Comparison of ENCODE assay signal across 1 cellular context in genomic region chr16:47141773-47142468, GRCh38.
TF ChIP-seq lines count a peak whose summit lies in the region.

No MANE protein-coding gene starts in this region.

TF ChIP-seq in HepG2, 621 proteins besides CTCF, POLR2A, EP300 and RAD21 (continued from another document and continues in another):
- TF ChIP-seq HMGXB3 (CRISPR knock-in tag; IDR thresholded peaks at IDR 0.05; ENCODE audit: borderline replicate concordance) (peak; percentile 86; the same call in 1 of the 2 replicates), RCOR2 (CRISPR knock-in tag; IDR thresholded peaks at IDR 0.05) (no peak), TMF1 (CRISPR knock-in tag; IDR thresholded peaks at IDR 0.05; ENCODE audit: low read depth) (no peak), HOXA5 (CRISPR knock-in tag; IDR thresholded peaks at IDR 0.05) (no peak), ZNF383 (CRISPR knock-in tag; IDR thresholded peaks at IDR 0.05; ENCODE audit: borderline replicate concordance) (no peak), ZNF577 (CRISPR knock-in tag; IDR thresholded peaks at IDR 0.05; ENCODE audit: borderline replicate concordance, low read depth) (no peak), ZNF251 (CRISPR knock-in tag; IDR thresholded peaks at IDR 0.05) (no peak), MED8 (CRISPR knock-in tag; IDR thresholded peaks at IDR 0.05; ENCODE audit: insufficient replicate concordance) (no peak), ZBTB37 (CRISPR knock-in tag; IDR thresholded peaks at IDR 0.05) (no peak), ZNF513 (CRISPR knock-in tag; conservative IDR thresholded peaks at IDR 0.05) (no peak), HNF4G (IDR thresholded peaks at IDR 0.05; ENCODE audit: borderline replicate concordance, low read depth, low read length) (no peak), HNF4G (CRISPR knock-in tag; IDR thresholded peaks at IDR 0.05; ENCODE audit: borderline replicate concordance, low read depth) (no peak), TCF7 (IDR thresholded peaks at IDR 0.05; ENCODE audit: low read depth) (no peak), MAX (IDR thresholded peaks at IDR 0.05) (peak; percentile 16; the same call in 1 of the 2 replicates), CEBPG (CRISPR knock-in tag; IDR thresholded peaks at IDR 0.05) (peak; percentile 7; the same call in 1 of the 2 replicates), RFX1 (IDR thresholded peaks at IDR 0.05) (no peak), NFIB (CRISPR knock-in tag; IDR thresholded peaks at IDR 0.05; ENCODE audit: borderline replicate concordance) (no peak), HNRNPLL (IDR thresholded peaks at IDR 0.05; ENCODE audit: low read depth, low read length, poor library complexity, severe bottlenecking) (no peak), SCMH1 (CRISPR knock-in tag; IDR thresholded peaks at IDR 0.05; ENCODE audit: borderline replicate concordance) (no peak), NFE2L1 (CRISPR knock-in tag; IDR thresholded peaks at IDR 0.05; ENCODE audit: borderline replicate concordance) (no peak), HMG20B (CRISPR knock-in tag; conservative IDR thresholded peaks at IDR 0.05) (peak; percentile 72; the same call in 1 of the 2 replicates), KDM1A (CRISPR knock-in tag; IDR thresholded peaks at IDR 0.05) (0 out of 2 replicates have a peak, but pooled peaks have one; percentile 44), KLF6 (CRISPR knock-in tag; IDR thresholded peaks at IDR 0.05) (0 out of 2 replicates have a peak, but pooled peaks have one; percentile 34), TAF15 (IDR thresholded peaks at IDR 0.05; ENCODE audit: low read depth, low read length, poor library complexity, severe bottlenecking) (no peak), EED (CRISPR knock-in tag; IDR thresholded peaks at IDR 0.05) (no peak), ZNF792 (CRISPR knock-in tag; IDR thresholded peaks at IDR 0.05) (peak; percentile 57; the same call in 1 of the 2 replicates), ZSCAN29 (CRISPR knock-in tag; conservative IDR thresholded peaks at IDR 0.05) (no peak), ZNF34 (CRISPR knock-in tag; IDR thresholded peaks at IDR 0.05; ENCODE audit: borderline replicate concordance) (no peak), XBP1 (CRISPR knock-in tag; IDR thresholded peaks at IDR 0.05) (no peak; the same call in 1 of the 2 replicates), ZNF678 (CRISPR knock-in tag; IDR thresholded peaks at IDR 0.05) (no peak), ZBTB46 (CRISPR knock-in tag; IDR thresholded peaks at IDR 0.05; ENCODE audit: borderline replicate concordance) (no peak), SSRP1 (CRISPR knock-in tag; IDR thresholded peaks at IDR 0.05) (no peak), ZNF331 (CRISPR knock-in tag; IDR thresholded peaks at IDR 0.05) (peak; percentile 80), ZNF660 (CRISPR knock-in tag; IDR thresholded peaks at IDR 0.05; ENCODE audit: borderline replicate concordance, low read depth) (no peak), ZNF441 (CRISPR knock-in tag; IDR thresholded peaks at IDR 0.05; ENCODE audit: borderline replicate concordance) (0 out of 2 replicates have a peak, but pooled peaks have one; percentile 27), TFE3 (CRISPR knock-in tag; IDR thresholded peaks at IDR 0.05) (no peak), ZNF367 (CRISPR knock-in tag; IDR thresholded peaks at IDR 0.05; ENCODE audit: borderline replicate concordance) (no peak), ZNF557 (CRISPR knock-in tag; IDR thresholded peaks at IDR 0.05) (no peak), ZNF773 (CRISPR knock-in tag; IDR thresholded peaks at IDR 0.05; ENCODE audit: borderline replicate concordance) (no peak), KAT8 (CRISPR knock-in tag; IDR thresholded peaks at IDR 0.05) (no peak; the same call in 1 of the 2 replicates), AGO1 (IDR thresholded peaks at IDR 0.05; ENCODE audit: low read depth, low read length, poor library complexity, severe bottlenecking) (no peak)
- TF ChIP-seq, protein P1, sequence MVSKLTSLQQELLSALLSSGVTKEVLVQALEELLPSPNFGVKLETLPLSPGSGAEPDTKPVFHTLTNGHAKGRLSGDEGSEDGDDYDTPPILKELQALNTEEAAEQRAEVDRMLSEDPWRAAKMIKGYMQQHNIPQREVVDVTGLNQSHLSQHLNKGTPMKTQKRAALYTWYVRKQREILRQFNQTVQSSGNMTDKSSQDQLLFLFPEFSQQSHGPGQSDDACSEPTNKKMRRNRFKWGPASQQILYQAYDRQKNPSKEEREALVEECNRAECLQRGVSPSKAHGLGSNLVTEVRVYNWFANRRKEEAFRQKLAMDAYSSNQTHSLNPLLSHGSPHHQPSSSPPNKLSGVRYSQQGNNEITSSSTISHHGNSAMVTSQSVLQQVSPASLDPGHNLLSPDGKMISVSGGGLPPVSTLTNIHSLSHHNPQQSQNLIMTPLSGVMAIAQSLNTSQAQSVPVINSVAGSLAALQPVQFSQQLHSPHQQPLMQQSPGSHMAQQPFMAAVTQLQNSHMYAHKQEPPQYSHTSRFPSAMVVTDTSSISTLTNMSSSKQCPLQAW (CRISPR knock-in tag; IDR thresholded peaks at IDR 0.05) = peak; percentile 46; the same call in 1 of the 2 replicates
- TF ChIP-seq, protein P2, sequence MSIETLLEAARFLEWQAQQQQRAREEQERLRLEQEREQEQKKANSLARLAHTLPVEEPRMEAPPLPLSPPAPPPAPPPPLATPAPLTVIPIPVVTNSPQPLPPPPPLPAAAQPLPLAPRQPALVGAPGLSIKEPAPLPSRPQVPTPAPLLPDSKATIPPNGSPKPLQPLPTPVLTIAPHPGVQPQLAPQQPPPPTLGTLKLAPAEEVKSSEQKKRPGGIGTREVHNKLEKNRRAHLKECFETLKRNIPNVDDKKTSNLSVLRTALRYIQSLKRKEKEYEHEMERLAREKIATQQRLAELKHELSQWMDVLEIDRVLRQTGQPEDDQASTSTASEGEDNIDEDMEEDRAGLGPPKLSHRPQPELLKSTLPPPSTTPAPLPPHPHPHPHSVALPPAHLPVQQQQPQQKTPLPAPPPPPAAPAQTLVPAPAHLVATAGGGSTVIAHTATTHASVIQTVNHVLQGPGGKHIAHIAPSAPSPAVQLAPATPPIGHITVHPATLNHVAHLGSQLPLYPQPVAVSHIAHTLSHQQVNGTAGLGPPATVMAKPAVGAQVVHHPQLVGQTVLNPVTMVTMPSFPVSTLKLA (IDR thresholded peaks at IDR 0.05) = no peak
- TF ChIP-seq, protein P3, sequence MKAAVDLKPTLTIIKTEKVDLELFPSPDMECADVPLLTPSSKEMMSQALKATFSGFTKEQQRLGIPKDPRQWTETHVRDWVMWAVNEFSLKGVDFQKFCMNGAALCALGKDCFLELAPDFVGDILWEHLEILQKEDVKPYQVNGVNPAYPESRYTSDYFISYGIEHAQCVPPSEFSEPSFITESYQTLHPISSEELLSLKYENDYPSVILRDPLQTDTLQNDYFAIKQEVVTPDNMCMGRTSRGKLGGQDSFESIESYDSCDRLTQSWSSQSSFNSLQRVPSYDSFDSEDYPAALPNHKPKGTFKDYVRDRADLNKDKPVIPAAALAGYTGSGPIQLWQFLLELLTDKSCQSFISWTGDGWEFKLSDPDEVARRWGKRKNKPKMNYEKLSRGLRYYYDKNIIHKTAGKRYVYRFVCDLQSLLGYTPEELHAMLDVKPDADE (CRISPR knock-in tag; IDR thresholded peaks at IDR 0.05) = no peak
- TF ChIP-seq, protein P4, sequence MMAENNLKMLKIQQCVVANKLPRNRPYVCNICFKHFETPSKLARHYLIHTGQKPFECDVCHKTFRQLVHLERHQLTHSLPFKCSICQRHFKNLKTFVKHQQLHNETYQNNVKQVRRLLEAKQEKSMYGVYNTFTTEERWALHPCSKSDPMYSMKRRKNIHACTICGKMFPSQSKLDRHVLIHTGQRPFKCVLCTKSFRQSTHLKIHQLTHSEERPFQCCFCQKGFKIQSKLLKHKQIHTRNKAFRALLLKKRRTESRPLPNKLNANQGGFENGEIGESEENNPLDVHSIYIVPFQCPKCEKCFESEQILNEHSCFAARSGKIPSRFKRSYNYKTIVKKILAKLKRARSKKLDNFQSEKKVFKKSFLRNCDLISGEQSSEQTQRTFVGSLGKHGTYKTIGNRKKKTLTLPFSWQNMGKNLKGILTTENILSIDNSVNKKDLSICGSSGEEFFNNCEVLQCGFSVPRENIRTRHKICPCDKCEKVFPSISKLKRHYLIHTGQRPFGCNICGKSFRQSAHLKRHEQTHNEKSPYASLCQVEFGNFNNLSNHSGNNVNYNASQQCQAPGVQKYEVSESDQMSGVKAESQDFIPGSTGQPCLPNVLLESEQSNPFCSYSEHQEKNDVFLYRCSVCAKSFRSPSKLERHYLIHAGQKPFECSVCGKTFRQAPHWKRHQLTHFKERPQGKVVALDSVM (CRISPR knock-in tag; IDR thresholded peaks at IDR 0.05) = no peak
- TF ChIP-seq, protein P5, sequence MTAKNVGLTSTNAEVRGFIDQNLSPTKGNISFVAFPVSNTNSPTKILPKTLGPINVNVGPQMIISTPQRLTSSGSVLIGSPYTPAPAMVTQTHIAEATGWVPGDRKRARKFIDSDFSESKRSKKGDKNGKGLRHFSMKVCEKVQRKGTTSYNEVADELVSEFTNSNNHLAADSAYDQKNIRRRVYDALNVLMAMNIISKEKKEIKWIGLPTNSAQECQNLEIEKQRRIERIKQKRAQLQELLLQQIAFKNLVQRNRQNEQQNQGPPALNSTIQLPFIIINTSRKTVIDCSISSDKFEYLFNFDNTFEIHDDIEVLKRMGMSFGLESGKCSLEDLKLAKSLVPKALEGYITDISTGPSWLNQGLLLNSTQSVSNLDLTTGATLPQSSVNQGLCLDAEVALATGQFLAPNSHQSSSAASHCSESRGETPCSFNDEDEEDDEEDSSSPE (CRISPR knock-in tag; IDR thresholded peaks at IDR 0.05) = no peak
